Comparison of ENCODE assay signal across 8 cellular contexts in the genomic region with DNA sequence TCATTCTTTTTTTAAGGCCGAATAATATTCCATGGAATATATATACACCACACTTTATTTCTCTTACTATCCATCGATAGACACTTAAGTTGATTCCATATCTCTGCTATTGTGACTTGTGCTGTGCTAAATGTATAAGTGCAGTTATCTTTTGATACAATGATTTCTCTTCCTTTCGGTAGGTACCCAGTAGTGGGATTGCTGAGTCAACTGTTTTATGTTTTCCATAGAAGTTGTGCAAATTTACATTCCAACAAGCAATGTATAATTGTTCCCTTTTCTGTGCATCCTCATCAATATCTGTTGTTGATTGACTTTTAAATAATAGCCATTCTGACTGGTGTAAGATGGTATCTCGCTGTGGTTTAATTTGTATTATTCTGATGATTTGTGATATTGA.
"Had no signal": no experiment of that assay in that cellular context is flagged by ENCODE, and none has a peak within 500 bp of the region (broad histone marks: within the 10 kb centered on the region; RNA-seq: fewer than 3 reads in every experiment).

No MANE protein-coding gene starts in this region.

- DNase-seq: GDM1, GF-D8 had no signal

- FAIRE-seq: G401.6, GM12878, GM12891, GM12892, GM18507, GM19239 had no signal

- ATAC-seq: GM12878 had no signal

- H3K4me3 ChIP-seq: GM12878 had no signal
